ENCODE assay signal across 10 cellular contexts in the genomic region with DNA sequence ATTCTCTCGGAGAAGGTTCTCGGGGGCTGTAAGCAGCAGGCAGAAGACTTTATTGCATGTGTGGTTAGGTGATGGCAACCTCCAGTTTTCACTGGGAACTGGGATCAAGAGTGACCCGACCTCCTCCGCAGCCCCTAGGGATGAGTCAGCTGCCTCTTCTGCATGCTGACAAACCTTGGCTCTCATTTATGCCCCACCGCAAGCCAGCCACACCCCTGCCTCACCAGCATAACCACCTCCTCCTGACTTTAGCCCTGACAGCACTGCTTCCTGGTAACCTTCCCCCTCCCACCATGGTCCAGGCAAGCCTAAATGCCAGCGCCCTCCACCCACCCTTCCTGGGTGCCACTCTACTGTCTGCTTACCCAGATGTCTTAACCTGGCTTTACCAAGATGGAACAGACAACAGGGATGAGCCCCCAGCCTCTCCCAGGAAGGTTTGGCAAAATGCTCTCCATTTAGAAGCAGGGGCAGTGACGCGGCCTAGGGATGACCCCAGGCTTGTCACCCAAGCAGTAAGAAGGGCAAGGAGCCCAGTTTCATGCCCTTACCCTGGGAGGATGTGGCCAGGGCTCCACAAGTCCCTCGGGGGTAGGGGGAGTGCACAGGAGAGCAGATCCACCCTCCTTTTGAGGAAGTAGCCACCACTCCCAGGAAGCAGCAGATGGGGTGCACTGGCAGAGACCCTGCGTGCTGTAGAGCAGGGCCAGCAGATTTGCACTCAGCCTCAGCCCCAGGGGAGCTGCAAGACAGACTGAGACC.
A peak's percentile ranks its signal among the peaks of the same experiment; 100 is the strongest.
DNase-seq lines count a peak whose midpoint lies in the region; ATAC-seq, FAIRE-seq and TF ChIP-seq lines count a peak whose summit lies in the region.
"Had no signal": no experiment of that assay in that cellular context is flagged by ENCODE, and none has a peak within 500 bp of the region (broad histone marks: within the 10 kb centered on the region; RNA-seq: fewer than 3 reads in every experiment).

No MANE protein-coding gene starts in this region.

- FAIRE-seq in frontal cortex (lab: Jason Lieb, UNC) = no peak

- peak overlapping the region; percentile 75 to 80 for H3K4me3 Mint-ChIP-seq in stimulated activated naive B cell treated with anti-CD40 and anti-IgM and Interleukin-4, amounts not matched to agents 10 μg/mL and 1 μg/mL and 100 μg/mL, for 72 hours
- H3K4me3 Mint-ChIP-seq: activated CD4-positive, alpha-beta T cell treated with anti-CD3 and anti-CD28 coated beads for 36 hours had no signal

- no peak for TF ChIP-seq CTCF in astrocyte of the spinal cord (IDR thresholded peaks at IDR 0.05; ENCODE audit: low read depth, low read length)

- in situ Hi-C loops in astrocyte of the spinal cord (cut with HindIII; ENCODE audit: low sequenced_read_pairs) = no loop called here

- peak overlapping the region; percentile 88 for H3K27ac Mint-ChIP-seq in stimulated activated naive B cell treated with anti-CD40 and anti-IgM and Interleukin-4, amounts not matched to agents 10 μg/mL and 1 μg/mL and 100 μg/mL, for 72 hours
- H3K27ac Mint-ChIP-seq: activated CD4-positive, alpha-beta T cell treated with anti-CD3 and anti-CD28 coated beads for 36 hours had no signal

- no peaks in the 10 kb centered on the region for H3K27me3 Mint-ChIP-seq in stimulated activated naive B cell treated with anti-CD40 and anti-IgM and Interleukin-4, amounts not matched to agents 10 μg/mL and 1 μg/mL and 100 μg/mL, for 72 hours
- H3K27me3 Mint-ChIP-seq: activated CD4-positive, alpha-beta T cell treated with anti-CD3 and anti-CD28 coated beads for 36 hours had no signal

- peaks cover 7 to 15% of the 10 kb centered on the region in 2 donors for H3K36me3 Mint-ChIP-seq in stimulated activated naive B cell treated with anti-CD40 and anti-IgM and Interleukin-4, amounts not matched to agents 10 μg/mL and 1 μg/mL and 100 μg/mL, for 72 hours

- peak; percentile 43 for DNase-seq in activated CD8-positive, alpha-beta memory T cell treated with anti-CD3 and anti-CD28 coated beads, Interleukin-2, amount 50 U/mL, for 48 hours
- no peak for DNase-seq in activated CD8-positive, alpha-beta memory T cell treated with anti-CD3 and anti-CD28 coated beads, Interleukin-2, amount 50 U/mL, for 4 hours
- DNase-seq in LHCN-M2 (ENCODE audit: low read depth) (peak; percentile 32), astrocyte of the spinal cord (ENCODE audit: low read depth, low spot score) (peak; percentile 9), NCI-H2029 (lab: John Stamatoyannopoulos, UW) (no peak), frontal cortex (ENCODE audit: low spot score in 2 of 2) (no peak)
- peak; percentile 76 for DNase-seq in stimulated activated naive B cell treated with anti-CD40 and anti-IgM and Interleukin-4, amounts not matched to agents 10 μg/mL and 1 μg/mL and 100 μg/mL, for 72 hours
- DNase-seq: activated CD4-positive, alpha-beta T cell treated with anti-CD3 and anti-CD28 coated beads for 36 hours had no signal

- H3K9me3 Mint-ChIP-seq in stimulated activated naive B cell treated with anti-CD40 and anti-IgM and Interleukin-4, amounts not matched to agents 10 μg/mL and 1 μg/mL and 100 μg/mL, for 72 hours = peaks cover 0 to 2% of the 10 kb centered on the region in 2 donors

- ATAC-seq in stimulated activated naive B cell treated with anti-CD40 and anti-IgM and Interleukin-4, amounts not matched to agents 10 μg/mL and 1 μg/mL and 100 μg/mL, for 72 hours (replicated peaks) = peak; percentile 93 to 95
- ATAC-seq in GM19324 (IDR thresholded peaks at IDR 0.05; ENCODE audit: low FRiP score, unreplicated experiment) = no peak
- ATAC-seq: activated CD4-positive, alpha-beta T cell treated with anti-CD3 and anti-CD28 coated beads for 36 hours had no signal

- H3K4me3 ChIP-seq in astrocyte of the spinal cord (ENCODE audit: low read depth, low read length) = no peak overlapping the region
- H3K4me3 ChIP-seq: skin epidermis had no signal

- peaks cover 25 to 31% of the 10 kb centered on the region in 2 donors for H3K4me1 Mint-ChIP-seq in stimulated activated naive B cell treated with anti-CD40 and anti-IgM and Interleukin-4, amounts not matched to agents 10 μg/mL and 1 μg/mL and 100 μg/mL, for 72 hours
- H3K4me1 Mint-ChIP-seq: activated CD4-positive, alpha-beta T cell treated with anti-CD3 and anti-CD28 coated beads for 36 hours had no signal

Comparison
In these comparisons a context has a peak if more than half of its experiments do, and no peak if none do; other contexts are left out.
1. DNase-seq: peak in activated CD8-positive, alpha-beta memory T cell treated with anti-CD3 and anti-CD28 coated beads, Interleukin-2, amount 50 U/mL, for 48 hours (single experiment), LHCN-M2 (single experiment), astrocyte of the spinal cord (single experiment) and stimulated activated naive B cell treated with anti-CD40 and anti-IgM and Interleukin-4, amounts not matched to agents 10 μg/mL and 1 μg/mL and 100 μg/mL, for 72 hours (single experiment); none in activated CD8-positive, alpha-beta memory T cell treated with anti-CD3 and anti-CD28 coated beads, Interleukin-2, amount 50 U/mL, for 4 hours (single experiment), NCI-H2029 (single experiment) and frontal cortex (0 of 2).